In genomic region chr12:6752931-6753771, GRCh38 we compare ENCODE assay signal across 1 cellular context.
TF ChIP-seq lines count a peak whose summit lies in the region.

Gene MLF2 (minus strand): TSS chr12:6753141. CDS start chr12:6752334, 807 bp downstream.

TF ChIP-seq in GM12878, 131 proteins besides CTCF, POLR2A, EP300 and RAD21 (continued from another document and continues in another):
- TF ChIP-seq CUX1 (IDR thresholded peaks at IDR 0.05; ENCODE audit: insufficient replicate concordance, low read depth, low read length) (no peak), BCL3 (IDR thresholded peaks at IDR 0.05; ENCODE audit: borderline replicate concordance, insufficient read depth, low read depth, low read length, poor library complexity, severe bottlenecking) (no peak), PRDM15 (CRISPR knock-in tag; IDR thresholded peaks at IDR 0.05) (no peak), KLF5 (IDR thresholded peaks at IDR 0.05; ENCODE audit: partially characterized antibody) (peak; percentile 29), STAT3 (IDR thresholded peaks at IDR 0.05; ENCODE audit: low read depth, low read length) (no peak), CEBPZ (IDR thresholded peaks at IDR 0.05; ENCODE audit: low read depth, low read length) (no peak), ZNF622 (IDR thresholded peaks at IDR 0.05) (no peak), MTA3 (IDR thresholded peaks at IDR 0.05; ENCODE audit: borderline replicate concordance, low read length) (no peak), ZBTB4 (CRISPR knock-in tag; IDR thresholded peaks at IDR 0.05) (no peak), CHD4 (IDR thresholded peaks at IDR 0.05) (no peak), FOXK2 (IDR thresholded peaks at IDR 0.05) (no peak), JUNB (IDR thresholded peaks at IDR 0.05) (no peak), NFIC (IDR thresholded peaks at IDR 0.05; ENCODE audit: low read depth, low read length) (no peak), BACH1 (IDR thresholded peaks at IDR 0.05; ENCODE audit: borderline replicate concordance) (peak; percentile 69), YBX1 (IDR thresholded peaks at IDR 0.05) (no peak), RBBP5 (conservative IDR thresholded peaks at IDR 0.05) (no peak), TBL1XR1 (IDR thresholded peaks at IDR 0.05; ENCODE audit: low read depth, low read length) (peak; percentile 29; the same call in 1 of the 2 replicates), TCF7 (IDR thresholded peaks at IDR 0.05; ENCODE audit: borderline replicate concordance) (no peak), REST (IDR thresholded peaks at IDR 0.05; ENCODE audit: low read depth, low read length) (no peak), POLR2AphosphoS5 (IDR thresholded peaks at IDR 0.05; ENCODE audit: low read length) (peak; percentile 81), RCOR1 (conservative IDR thresholded peaks at IDR 0.05; ENCODE audit: low read depth, low read length) (0 out of 2 replicates have a peak, but pooled peaks have one; percentile 47), SMAD1 (IDR thresholded peaks at IDR 0.05; ENCODE audit: low read depth, partially characterized antibody) (peak; percentile 73), NFYA (IDR thresholded peaks at IDR 0.05; ENCODE audit: borderline replicate concordance, low read depth, low read length) (no peak), PAX5 (IDR thresholded peaks at IDR 0.05; ENCODE audit: borderline replicate concordance, low read depth, low read length) (no peak; the same call in 1 of the 2 replicates), CHD2 (IDR thresholded peaks at IDR 0.05; ENCODE audit: borderline replicate concordance, low read depth, low read length) (peak; percentile 86), BRCA1 (IDR thresholded peaks at IDR 0.05; ENCODE audit: low read depth, low read length) (no peak)
- TF ChIP-seq, protein P1, sequence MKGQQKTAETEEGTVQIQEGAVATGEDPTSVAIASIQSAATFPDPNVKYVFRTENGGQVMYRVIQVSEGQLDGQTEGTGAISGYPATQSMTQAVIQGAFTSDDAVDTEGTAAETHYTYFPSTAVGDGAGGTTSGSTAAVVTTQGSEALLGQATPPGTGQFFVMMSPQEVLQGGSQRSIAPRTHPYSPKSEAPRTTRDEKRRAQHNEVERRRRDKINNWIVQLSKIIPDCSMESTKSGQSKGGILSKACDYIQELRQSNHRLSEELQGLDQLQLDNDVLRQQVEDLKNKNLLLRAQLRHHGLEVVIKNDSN (IDR thresholded peaks at IDR 0.05; ENCODE audit: borderline replicate concordance, extremely low read length, insufficient read depth, low read depth, low read length): no peak
- TF ChIP-seq, protein P2, sequence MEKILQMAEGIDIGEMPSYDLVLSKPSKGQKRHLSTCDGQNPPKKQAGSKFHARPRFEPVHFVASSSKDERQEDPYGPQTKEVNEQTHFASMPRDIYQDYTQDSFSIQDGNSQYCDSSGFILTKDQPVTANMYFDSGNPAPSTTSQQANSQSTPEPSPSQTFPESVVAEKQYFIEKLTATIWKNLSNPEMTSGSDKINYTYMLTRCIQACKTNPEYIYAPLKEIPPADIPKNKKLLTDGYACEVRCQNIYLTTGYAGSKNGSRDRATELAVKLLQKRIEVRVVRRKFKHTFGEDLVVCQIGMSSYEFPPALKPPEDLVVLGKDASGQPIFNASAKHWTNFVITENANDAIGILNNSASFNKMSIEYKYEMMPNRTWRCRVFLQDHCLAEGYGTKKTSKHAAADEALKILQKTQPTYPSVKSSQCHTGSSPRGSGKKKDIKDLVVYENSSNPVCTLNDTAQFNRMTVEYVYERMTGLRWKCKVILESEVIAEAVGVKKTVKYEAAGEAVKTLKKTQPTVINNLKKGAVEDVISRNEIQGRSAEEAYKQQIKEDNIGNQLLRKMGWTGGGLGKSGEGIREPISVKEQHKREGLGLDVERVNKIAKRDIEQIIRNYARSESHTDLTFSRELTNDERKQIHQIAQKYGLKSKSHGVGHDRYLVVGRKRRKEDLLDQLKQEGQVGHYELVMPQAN (conservative IDR thresholded peaks at IDR 0.05): peak; percentile 53
- TF ChIP-seq, protein P3, sequence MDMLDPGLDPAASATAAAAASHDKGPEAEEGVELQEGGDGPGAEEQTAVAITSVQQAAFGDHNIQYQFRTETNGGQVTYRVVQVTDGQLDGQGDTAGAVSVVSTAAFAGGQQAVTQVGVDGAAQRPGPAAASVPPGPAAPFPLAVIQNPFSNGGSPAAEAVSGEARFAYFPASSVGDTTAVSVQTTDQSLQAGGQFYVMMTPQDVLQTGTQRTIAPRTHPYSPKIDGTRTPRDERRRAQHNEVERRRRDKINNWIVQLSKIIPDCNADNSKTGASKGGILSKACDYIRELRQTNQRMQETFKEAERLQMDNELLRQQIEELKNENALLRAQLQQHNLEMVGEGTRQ (IDR thresholded peaks at IDR 0.05; ENCODE audit: borderline replicate concordance, low read depth, low read length): no peak
